8 cellular contexts compared by ENCODE assay signal in the genomic region with DNA sequence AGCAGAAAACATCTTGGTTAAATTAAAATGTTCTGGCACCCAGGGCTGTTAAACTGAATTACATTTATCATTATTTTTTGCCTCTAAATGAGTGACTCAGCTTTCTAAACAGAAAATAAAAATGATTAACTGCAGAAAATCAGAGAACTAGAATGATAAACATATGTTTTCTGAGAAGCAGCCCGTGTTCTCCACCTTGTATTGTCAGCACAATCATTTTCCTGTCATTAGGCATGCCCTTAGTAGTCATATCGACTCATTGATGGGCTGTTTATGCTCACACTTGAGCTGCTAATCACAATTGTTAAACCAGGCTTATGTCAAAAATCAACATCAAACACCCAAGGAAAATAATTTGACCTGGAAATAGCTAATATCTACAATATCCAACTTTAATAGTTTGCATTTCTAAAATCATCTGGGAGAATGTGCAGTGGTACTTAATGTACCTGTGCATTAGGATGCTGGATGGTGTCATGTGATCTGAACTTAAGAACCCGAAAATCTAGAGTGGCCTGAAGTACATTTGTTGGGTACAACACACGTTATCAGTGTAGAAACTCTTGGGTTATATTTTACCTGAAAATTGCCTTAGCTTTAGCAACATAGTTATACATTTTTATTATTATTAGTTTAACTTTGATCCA. TPM values are rescaled to one million over a fixed set of nuclear protein-coding genes. Genes with fewer than 3 reads are reported as not detected.
A peak's percentile ranks its signal among the peaks of the same experiment; 100 is the strongest.
DNase-seq lines count a peak whose midpoint lies in the region; ATAC-seq and TF ChIP-seq lines count a peak whose summit lies in the region.

No MANE protein-coding gene starts in this region.

- no peaks in the 10 kb centered on the region for H3K36me3 ChIP-seq in HCT116 (ENCODE audit: control insufficient read depth in 1 of 2, insufficient read depth in 2 of 2, low read length in 2 of 2)
- no peaks in the 10 kb centered on the region for H3K36me3 ChIP-seq in neural cell (ENCODE audit: insufficient read depth, low read length)

- no peak overlapping the region for H3K9ac ChIP-seq in HCT116 (ENCODE audit: low read length)
- H3K9ac ChIP-seq in neural cell (ENCODE audit: low read length), result no peak overlapping the region

- H3K4me2 ChIP-seq in HCT116 (ENCODE audit: low read length) (peak overlapping the region; percentile 74; the same call in 1 of the 2 replicates), neural cell (ENCODE audit: low read length) (no peak overlapping the region)

- peak overlapping the region; percentile 96 for H3K27ac Mint-ChIP-seq in activated naive CD8-positive, alpha-beta T cell treated with anti-CD3 and anti-CD28 coated beads, Interleukin-2, amount 10 ng/mL, durations not matched to agents 7 days and 5 days

- no peak for ATAC-seq in HCT116
- no peak for ATAC-seq in activated naive CD8-positive, alpha-beta T cell treated with anti-CD3 and anti-CD28 coated beads, Interleukin-2, amount 10 ng/mL, durations not matched to agents 7 days and 5 days (ENCODE audit: low read depth)
- ATAC-seq in GM21447 (IDR thresholded peaks at IDR 0.05; ENCODE audit: unreplicated experiment), result no peak
- ATAC-seq in GM19023 (IDR thresholded peaks at IDR 0.05; ENCODE audit: unreplicated experiment), result no peak

- H2AFZ ChIP-seq in HCT116 (ENCODE audit: low read depth, low read length, poor library complexity, severe bottlenecking), result no peak overlapping the region
- H2AFZ ChIP-seq in neural cell (ENCODE audit: low read depth, low read length), result no peak overlapping the region

- H3K9me3 ChIP-seq in HCT116 (ENCODE audit: control insufficient read depth in 1 of 2, insufficient read depth in 1 of 2, low read depth in 1 of 2, low read length in 2 of 2) (no peaks in the 10 kb centered on the region), neural cell (ENCODE audit: low read length) (no peaks in the 10 kb centered on the region)

- TF ChIP-seq CTCF in HCT116 (IDR thresholded peaks at IDR 0.05 in 2 of 3, conservative IDR thresholded peaks at IDR 0.05 in 1 of 3; ENCODE audit: borderline replicate concordance in 1 of 3, insufficient read depth in 1 of 3, low read depth in 2 of 3, low read length in 2 of 3), result no peak
- no peak for TF ChIP-seq CTCF in neural cell (IDR thresholded peaks at IDR 0.05; ENCODE audit: poor library complexity, severe bottlenecking)

- H3K4me3 ChIP-seq in HCT116 (replicated peaks in 1 of 2; ENCODE audit: low read depth in 1 of 2, low read length in 2 of 2) (no peak overlapping the region), neural cell (ENCODE audit: low read length) (peak overlapping the region; percentile 66)

- no peaks in the 10 kb centered on the region; the same call in 1 of the 2 replicates for H3K9me2 ChIP-seq in HCT116 (ENCODE audit: insufficient read depth)
- no peaks in the 10 kb centered on the region for H3K9me2 ChIP-seq in neural cell (ENCODE audit: insufficient read depth, low read length)

- H4K20me1 ChIP-seq in HCT116 (ENCODE audit: insufficient read depth) (no peaks in the 10 kb centered on the region), neural cell (ENCODE audit: insufficient read depth) (no peaks in the 10 kb centered on the region)

- no peaks in the 10 kb centered on the region for H3K27me3 ChIP-seq in HCT116 (ENCODE audit: insufficient read depth, low read length)
- peaks cover 27% of the 10 kb centered on the region for H3K27me3 ChIP-seq in neural cell (ENCODE audit: insufficient read depth, low read depth, low read length)

- H3K4me1 ChIP-seq in HCT116 (ENCODE audit: control insufficient read depth in 1 of 2, insufficient read depth in 2 of 2, low read length in 2 of 2), result peaks cover 0 to 9% of the 10 kb centered on the region in 2 experiments; a peak in 2 of 4 replicates

- DNase-seq in ELR (ENCODE audit: low read depth) (peak; percentile 28), HCT116 (ENCODE audit: low read depth, low spot score) (no peak), NCI-H524 treated with DMSO at 0.1 percent for 48 hours (lab: John Stamatoyannopoulos, UW) (no peak), NOMO-1 treated with DMSO at 0.1 percent for 48 hours (lab: John Stamatoyannopoulos, UW; ENCODE audit: unreplicated experiment) (no peak)
- no peak for DNase-seq in activated naive CD8-positive, alpha-beta T cell treated with anti-CD3 and anti-CD28 coated beads, Interleukin-2, amount 10 ng/mL, durations not matched to agents 7 days and 5 days

- H3K79me2 ChIP-seq in HCT116 (ENCODE audit: insufficient read depth, low read length) (no peaks in the 10 kb centered on the region), neural cell (replicated peaks; ENCODE audit: insufficient read depth, low read length) (no peaks in the 10 kb centered on the region)

- no peak for TF ChIP-seq EP300 in neural cell (conservative IDR thresholded peaks at IDR 0.05; ENCODE audit: poor library complexity, severe bottlenecking)

- POLR2A ChIA-PET in HCT116 (lab: Charles Lee), result interaction anchor here (0.6 to 0.8 kb wide), 2 partner anchors 9 to 52 kb away, joined by 3 read pairs; no protein-coding TSS in a partner anchor
- POLR2A ChIA-PET in activated naive CD8-positive, alpha-beta T cell treated with anti-CD3 and anti-CD28 coated beads, Interleukin-2, amount 10 ng/mL, durations not matched to agents 7 days and 5 days (lab: Charles Lee), result interaction anchor here (1.4 to 4.3 kb wide), 3 partner anchors 8 to 85 kb away, joined by 10 to 54 read pairs (median 11); no protein-coding TSS in a partner anchor

- H3K27ac ChIP-seq in HCT116 (ENCODE audit: low read depth, low read length) (no peak overlapping the region), neural cell (ENCODE audit: low read length) (no peak overlapping the region)

- TF ChIP-seq RAD21 in HCT116 (IDR thresholded peaks at IDR 0.05; ENCODE audit: low read depth) (no peak), neural cell (conservative IDR thresholded peaks at IDR 0.05) (no peak)

- CTCF ChIA-PET in HCT116 (lab: Charles Lee), result no interaction called here

- H3K36me3 Mint-ChIP-seq in activated naive CD8-positive, alpha-beta T cell treated with anti-CD3 and anti-CD28 coated beads, Interleukin-2, amount 10 ng/mL, durations not matched to agents 7 days and 5 days, result peaks cover 11% of the 10 kb centered on the region

- H3K27me3 Mint-ChIP-seq in activated naive CD8-positive, alpha-beta T cell treated with anti-CD3 and anti-CD28 coated beads, Interleukin-2, amount 10 ng/mL, durations not matched to agents 7 days and 5 days, result no peaks in the 10 kb centered on the region

- no TSS peak for BruUV-seq in HCT116 (replicated peaks; lab: Mats Ljungman, UMichigan)

- intact Hi-C loops in HCT116 (cut with micrococcal nuclease), result no loop called here

- H3K4me1 Mint-ChIP-seq in activated naive CD8-positive, alpha-beta T cell treated with anti-CD3 and anti-CD28 coated beads, Interleukin-2, amount 10 ng/mL, durations not matched to agents 7 days and 5 days, result peaks cover 25% of the 10 kb centered on the region

- no peaks in the 10 kb centered on the region for H3F3A ChIP-seq in neural cell (ENCODE audit: insufficient read depth, low read length, poor library complexity, severe bottlenecking)

- RAD21 ChIA-PET in HCT116 (lab: Charles Lee; ENCODE audit: low non-redundant PET in 1 of 2, low total read pairs in 2 of 2, uncharacterized antibody in 2 of 2, unreplicated experiment in 2 of 2), result no interaction called here

- H3K9me3 Mint-ChIP-seq in activated naive CD8-positive, alpha-beta T cell treated with anti-CD3 and anti-CD28 coated beads, Interleukin-2, amount 10 ng/mL, durations not matched to agents 7 days and 5 days, result no peaks in the 10 kb centered on the region

- peak overlapping the region; percentile 98 for H3K4me3 Mint-ChIP-seq in activated naive CD8-positive, alpha-beta T cell treated with anti-CD3 and anti-CD28 coated beads, Interleukin-2, amount 10 ng/mL, durations not matched to agents 7 days and 5 days

- no peak for TF ChIP-seq POLR2A in HCT116 (IDR thresholded peaks at IDR 0.05; ENCODE audit: borderline replicate concordance, extremely low read depth, insufficient read depth, insufficient read length)

TF ChIP-seq in HCT116, 20 proteins besides CTCF, POLR2A, EP300 and RAD21 (continues in another document):
- no peak for TF ChIP-seq YY1 (IDR thresholded peaks at IDR 0.05; ENCODE audit: extremely low read depth, insufficient replicate concordance, low read depth, low read length)
- TF ChIP-seq CEBPB (IDR thresholded peaks at IDR 0.05; ENCODE audit: low read depth), result no peak
- no peak for TF ChIP-seq JUND (IDR thresholded peaks at IDR 0.05)
- no peak for TF ChIP-seq FOSL1 (IDR thresholded peaks at IDR 0.05; ENCODE audit: low read depth)
- no peak for TF ChIP-seq EZH2phosphoT487 (IDR thresholded peaks at IDR 0.05; ENCODE audit: borderline replicate concordance)
- no peak for TF ChIP-seq SP1 (IDR thresholded peaks at IDR 0.05; ENCODE audit: low read depth)

TF ChIP-seq in neural cell, 6 proteins besides CTCF, POLR2A, EP300 and RAD21 (continues in another document):
- TF ChIP-seq SMC3 (conservative IDR thresholded peaks at IDR 0.05; ENCODE audit: poor library complexity), result no peak
- TF ChIP-seq, protein P1, sequence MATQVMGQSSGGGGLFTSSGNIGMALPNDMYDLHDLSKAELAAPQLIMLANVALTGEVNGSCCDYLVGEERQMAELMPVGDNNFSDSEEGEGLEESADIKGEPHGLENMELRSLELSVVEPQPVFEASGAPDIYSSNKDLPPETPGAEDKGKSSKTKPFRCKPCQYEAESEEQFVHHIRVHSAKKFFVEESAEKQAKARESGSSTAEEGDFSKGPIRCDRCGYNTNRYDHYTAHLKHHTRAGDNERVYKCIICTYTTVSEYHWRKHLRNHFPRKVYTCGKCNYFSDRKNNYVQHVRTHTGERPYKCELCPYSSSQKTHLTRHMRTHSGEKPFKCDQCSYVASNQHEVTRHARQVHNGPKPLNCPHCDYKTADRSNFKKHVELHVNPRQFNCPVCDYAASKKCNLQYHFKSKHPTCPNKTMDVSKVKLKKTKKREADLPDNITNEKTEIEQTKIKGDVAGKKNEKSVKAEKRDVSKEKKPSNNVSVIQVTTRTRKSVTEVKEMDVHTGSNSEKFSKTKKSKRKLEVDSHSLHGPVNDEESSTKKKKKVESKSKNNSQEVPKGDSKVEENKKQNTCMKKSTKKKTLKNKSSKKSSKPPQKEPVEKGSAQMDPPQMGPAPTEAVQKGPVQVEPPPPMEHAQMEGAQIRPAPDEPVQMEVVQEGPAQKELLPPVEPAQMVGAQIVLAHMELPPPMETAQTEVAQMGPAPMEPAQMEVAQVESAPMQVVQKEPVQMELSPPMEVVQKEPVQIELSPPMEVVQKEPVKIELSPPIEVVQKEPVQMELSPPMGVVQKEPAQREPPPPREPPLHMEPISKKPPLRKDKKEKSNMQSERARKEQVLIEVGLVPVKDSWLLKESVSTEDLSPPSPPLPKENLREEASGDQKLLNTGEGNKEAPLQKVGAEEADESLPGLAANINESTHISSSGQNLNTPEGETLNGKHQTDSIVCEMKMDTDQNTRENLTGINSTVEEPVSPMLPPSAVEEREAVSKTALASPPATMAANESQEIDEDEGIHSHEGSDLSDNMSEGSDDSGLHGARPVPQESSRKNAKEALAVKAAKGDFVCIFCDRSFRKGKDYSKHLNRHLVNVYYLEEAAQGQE (IDR thresholded peaks at IDR 0.05; ENCODE audit: borderline replicate concordance), result no peak

RNA-seq across cellular contexts. Expression of gene MDFIC, which starts 2.3 kb away (rescaled TPM):
- total RNA-seq in HCT116 (2021; ENCODE audit: unreplicated experiment), result 8.3 TPM
- polyA plus RNA-seq in HCT116 (2012), result 6.9 and 7.0 TPM in 2 replicates
- 10 to 100 TPM; 50.8 to 57.0 TPM for total RNA-seq in activated naive CD8-positive, alpha-beta T cell treated with anti-CD3 and anti-CD28 coated beads, Interleukin-2, amount 10 ng/mL, durations not matched to agents 7 days and 5 days
- 0.85 and 5.0 TPM in 2 replicates for polyA plus RNA-seq in neural cell
- 0.69 and 0.97 TPM in 2 replicates for polyA minus RNA-seq in neural cell
